Comparison of ENCODE assay signal across 1 cellular context in the genomic region with DNA sequence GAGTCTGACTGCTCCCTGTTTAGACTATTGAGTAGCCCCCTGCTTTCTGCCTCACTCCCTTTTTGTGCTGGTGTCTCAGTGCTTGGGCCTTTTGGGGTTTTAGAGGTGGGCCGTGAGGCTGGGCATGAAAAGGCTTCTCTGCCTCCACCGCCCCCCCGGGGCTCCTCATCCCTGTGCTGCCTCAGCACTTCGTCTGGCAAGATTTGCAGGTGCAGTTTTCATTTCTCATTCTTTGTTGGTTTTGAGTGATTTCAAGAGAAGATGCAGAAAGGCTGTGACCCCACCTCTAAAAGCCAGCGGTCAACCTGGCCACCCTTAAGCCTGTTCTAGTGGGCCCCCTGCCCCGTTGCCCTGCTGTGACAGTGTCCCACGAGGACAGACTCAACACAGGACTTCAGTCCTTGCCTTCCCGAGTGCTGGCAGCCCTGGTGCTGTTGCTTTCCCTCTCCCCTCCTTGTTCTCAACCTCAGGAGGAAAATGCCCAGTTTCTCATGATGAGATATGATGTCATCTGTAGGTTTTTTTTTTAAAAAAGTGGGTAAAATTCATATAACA.
TF ChIP-seq lines count a peak whose summit lies in the region.

No MANE protein-coding gene starts in this region.

TF ChIP-seq in WTC11, 78 proteins besides CTCF, POLR2A, EP300 and RAD21:
- TF ChIP-seq, protein P1, sequence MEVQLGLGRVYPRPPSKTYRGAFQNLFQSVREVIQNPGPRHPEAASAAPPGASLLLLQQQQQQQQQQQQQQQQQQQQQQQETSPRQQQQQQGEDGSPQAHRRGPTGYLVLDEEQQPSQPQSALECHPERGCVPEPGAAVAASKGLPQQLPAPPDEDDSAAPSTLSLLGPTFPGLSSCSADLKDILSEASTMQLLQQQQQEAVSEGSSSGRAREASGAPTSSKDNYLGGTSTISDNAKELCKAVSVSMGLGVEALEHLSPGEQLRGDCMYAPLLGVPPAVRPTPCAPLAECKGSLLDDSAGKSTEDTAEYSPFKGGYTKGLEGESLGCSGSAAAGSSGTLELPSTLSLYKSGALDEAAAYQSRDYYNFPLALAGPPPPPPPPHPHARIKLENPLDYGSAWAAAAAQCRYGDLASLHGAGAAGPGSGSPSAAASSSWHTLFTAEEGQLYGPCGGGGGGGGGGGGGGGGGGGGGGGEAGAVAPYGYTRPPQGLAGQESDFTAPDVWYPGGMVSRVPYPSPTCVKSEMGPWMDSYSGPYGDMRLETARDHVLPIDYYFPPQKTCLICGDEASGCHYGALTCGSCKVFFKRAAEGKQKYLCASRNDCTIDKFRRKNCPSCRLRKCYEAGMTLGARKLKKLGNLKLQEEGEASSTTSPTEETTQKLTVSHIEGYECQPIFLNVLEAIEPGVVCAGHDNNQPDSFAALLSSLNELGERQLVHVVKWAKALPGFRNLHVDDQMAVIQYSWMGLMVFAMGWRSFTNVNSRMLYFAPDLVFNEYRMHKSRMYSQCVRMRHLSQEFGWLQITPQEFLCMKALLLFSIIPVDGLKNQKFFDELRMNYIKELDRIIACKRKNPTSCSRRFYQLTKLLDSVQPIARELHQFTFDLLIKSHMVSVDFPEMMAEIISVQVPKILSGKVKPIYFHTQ (CRISPR knock-in tag; IDR thresholded peaks at IDR 0.05) = no peak
- TF ChIP-seq, protein P2, sequence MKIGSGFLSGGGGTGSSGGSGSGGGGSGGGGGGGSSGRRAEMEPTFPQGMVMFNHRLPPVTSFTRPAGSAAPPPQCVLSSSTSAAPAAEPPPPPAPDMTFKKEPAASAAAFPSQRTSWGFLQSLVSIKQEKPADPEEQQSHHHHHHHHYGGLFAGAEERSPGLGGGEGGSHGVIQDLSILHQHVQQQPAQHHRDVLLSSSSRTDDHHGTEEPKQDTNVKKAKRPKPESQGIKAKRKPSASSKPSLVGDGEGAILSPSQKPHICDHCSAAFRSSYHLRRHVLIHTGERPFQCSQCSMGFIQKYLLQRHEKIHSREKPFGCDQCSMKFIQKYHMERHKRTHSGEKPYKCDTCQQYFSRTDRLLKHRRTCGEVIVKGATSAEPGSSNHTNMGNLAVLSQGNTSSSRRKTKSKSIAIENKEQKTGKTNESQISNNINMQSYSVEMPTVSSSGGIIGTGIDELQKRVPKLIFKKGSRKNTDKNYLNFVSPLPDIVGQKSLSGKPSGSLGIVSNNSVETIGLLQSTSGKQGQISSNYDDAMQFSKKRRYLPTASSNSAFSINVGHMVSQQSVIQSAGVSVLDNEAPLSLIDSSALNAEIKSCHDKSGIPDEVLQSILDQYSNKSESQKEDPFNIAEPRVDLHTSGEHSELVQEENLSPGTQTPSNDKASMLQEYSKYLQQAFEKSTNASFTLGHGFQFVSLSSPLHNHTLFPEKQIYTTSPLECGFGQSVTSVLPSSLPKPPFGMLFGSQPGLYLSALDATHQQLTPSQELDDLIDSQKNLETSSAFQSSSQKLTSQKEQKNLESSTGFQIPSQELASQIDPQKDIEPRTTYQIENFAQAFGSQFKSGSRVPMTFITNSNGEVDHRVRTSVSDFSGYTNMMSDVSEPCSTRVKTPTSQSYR (CRISPR knock-in tag; IDR thresholded peaks at IDR 0.05) = no peak
- TF ChIP-seq ATF1 (CRISPR knock-in tag; IDR thresholded peaks at IDR 0.05) (no peak), ZNF121 (CRISPR knock-in tag; IDR thresholded peaks at IDR 0.05) (no peak), ZNF219 (CRISPR knock-in tag; IDR thresholded peaks at IDR 0.05; ENCODE audit: borderline replicate concordance) (no peak), TEAD1 (CRISPR knock-in tag; IDR thresholded peaks at IDR 0.05) (no peak), ETV6 (CRISPR knock-in tag; IDR thresholded peaks at IDR 0.05) (no peak), GTF2I (CRISPR knock-in tag; conservative IDR thresholded peaks at IDR 0.05) (no peak), ZNF317 (CRISPR knock-in tag; IDR thresholded peaks at IDR 0.05; ENCODE audit: borderline replicate concordance, low read depth) (no peak), FOXK1 (CRISPR knock-in tag; IDR thresholded peaks at IDR 0.05) (no peak), CBFB (CRISPR knock-in tag; IDR thresholded peaks at IDR 0.05; ENCODE audit: low read depth) (no peak), ZNF416 (CRISPR knock-in tag; IDR thresholded peaks at IDR 0.05) (no peak), ZNF396 (CRISPR knock-in tag; IDR thresholded peaks at IDR 0.05; ENCODE audit: borderline replicate concordance) (no peak)
- TF ChIP-seq, protein P3, sequence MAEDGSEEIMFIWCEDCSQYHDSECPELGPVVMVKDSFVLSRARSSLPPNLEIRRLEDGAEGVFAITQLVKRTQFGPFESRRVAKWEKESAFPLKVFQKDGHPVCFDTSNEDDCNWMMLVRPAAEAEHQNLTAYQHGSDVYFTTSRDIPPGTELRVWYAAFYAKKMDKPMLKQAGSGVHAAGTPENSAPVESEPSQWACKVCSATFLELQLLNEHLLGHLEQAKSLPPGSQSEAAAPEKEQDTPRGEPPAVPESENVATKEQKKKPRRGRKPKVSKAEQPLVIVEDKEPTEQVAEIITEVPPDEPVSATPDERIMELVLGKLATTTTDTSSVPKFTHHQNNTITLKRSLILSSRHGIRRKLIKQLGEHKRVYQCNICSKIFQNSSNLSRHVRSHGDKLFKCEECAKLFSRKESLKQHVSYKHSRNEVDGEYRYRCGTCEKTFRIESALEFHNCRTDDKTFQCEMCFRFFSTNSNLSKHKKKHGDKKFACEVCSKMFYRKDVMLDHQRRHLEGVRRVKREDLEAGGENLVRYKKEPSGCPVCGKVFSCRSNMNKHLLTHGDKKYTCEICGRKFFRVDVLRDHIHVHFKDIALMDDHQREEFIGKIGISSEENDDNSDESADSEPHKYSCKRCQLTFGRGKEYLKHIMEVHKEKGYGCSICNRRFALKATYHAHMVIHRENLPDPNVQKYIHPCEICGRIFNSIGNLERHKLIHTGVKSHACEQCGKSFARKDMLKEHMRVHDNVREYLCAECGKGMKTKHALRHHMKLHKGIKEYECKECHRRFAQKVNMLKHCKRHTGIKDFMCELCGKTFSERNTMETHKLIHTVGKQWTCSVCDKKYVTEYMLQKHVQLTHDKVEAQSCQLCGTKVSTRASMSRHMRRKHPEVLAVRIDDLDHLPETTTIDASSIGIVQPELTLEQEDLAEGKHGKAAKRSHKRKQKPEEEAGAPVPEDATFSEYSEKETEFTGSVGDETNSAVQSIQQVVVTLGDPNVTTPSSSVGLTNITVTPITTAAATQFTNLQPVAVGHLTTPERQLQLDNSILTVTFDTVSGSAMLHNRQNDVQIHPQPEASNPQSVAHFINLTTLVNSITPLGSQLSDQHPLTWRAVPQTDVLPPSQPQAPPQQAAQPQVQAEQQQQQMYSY (CRISPR knock-in tag; IDR thresholded peaks at IDR 0.05) = no peak
- TF ChIP-seq, protein P4, sequence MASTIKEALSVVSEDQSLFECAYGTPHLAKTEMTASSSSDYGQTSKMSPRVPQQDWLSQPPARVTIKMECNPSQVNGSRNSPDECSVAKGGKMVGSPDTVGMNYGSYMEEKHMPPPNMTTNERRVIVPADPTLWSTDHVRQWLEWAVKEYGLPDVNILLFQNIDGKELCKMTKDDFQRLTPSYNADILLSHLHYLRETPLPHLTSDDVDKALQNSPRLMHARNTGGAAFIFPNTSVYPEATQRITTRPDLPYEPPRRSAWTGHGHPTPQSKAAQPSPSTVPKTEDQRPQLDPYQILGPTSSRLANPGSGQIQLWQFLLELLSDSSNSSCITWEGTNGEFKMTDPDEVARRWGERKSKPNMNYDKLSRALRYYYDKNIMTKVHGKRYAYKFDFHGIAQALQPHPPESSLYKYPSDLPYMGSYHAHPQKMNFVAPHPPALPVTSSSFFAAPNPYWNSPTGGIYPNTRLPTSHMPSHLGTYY (CRISPR knock-in tag; IDR thresholded peaks at IDR 0.05) = no peak
- TF ChIP-seq, protein P5, sequence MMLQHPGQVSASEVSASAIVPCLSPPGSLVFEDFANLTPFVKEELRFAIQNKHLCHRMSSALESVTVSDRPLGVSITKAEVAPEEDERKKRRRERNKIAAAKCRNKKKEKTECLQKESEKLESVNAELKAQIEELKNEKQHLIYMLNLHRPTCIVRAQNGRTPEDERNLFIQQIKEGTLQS (CRISPR knock-in tag; conservative IDR thresholded peaks at IDR 0.05) = no peak
- TF ChIP-seq, protein P6, sequence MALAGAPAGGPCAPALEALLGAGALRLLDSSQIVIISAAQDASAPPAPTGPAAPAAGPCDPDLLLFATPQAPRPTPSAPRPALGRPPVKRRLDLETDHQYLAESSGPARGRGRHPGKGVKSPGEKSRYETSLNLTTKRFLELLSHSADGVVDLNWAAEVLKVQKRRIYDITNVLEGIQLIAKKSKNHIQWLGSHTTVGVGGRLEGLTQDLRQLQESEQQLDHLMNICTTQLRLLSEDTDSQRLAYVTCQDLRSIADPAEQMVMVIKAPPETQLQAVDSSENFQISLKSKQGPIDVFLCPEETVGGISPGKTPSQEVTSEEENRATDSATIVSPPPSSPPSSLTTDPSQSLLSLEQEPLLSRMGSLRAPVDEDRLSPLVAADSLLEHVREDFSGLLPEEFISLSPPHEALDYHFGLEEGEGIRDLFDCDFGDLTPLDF (CRISPR knock-in tag; IDR thresholded peaks at IDR 0.05) = no peak
- TF ChIP-seq, protein P7, sequence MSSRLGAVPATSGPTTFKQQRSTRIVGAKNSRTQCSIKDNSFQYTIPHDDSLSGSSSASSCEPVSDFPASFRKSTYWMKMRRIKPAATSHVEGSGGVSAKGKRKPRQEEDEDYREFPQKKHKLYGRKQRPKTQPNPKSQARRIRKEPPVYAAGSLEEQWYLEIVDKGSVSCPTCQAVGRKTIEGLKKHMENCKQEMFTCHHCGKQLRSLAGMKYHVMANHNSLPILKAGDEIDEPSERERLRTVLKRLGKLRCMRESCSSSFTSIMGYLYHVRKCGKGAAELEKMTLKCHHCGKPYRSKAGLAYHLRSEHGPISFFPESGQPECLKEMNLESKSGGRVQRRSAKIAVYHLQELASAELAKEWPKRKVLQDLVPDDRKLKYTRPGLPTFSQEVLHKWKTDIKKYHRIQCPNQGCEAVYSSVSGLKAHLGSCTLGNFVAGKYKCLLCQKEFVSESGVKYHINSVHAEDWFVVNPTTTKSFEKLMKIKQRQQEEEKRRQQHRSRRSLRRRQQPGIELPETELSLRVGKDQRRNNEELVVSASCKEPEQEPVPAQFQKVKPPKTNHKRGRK (CRISPR knock-in tag; IDR thresholded peaks at IDR 0.05; ENCODE audit: borderline replicate concordance) = no peak
- TF ChIP-seq, protein P8, sequence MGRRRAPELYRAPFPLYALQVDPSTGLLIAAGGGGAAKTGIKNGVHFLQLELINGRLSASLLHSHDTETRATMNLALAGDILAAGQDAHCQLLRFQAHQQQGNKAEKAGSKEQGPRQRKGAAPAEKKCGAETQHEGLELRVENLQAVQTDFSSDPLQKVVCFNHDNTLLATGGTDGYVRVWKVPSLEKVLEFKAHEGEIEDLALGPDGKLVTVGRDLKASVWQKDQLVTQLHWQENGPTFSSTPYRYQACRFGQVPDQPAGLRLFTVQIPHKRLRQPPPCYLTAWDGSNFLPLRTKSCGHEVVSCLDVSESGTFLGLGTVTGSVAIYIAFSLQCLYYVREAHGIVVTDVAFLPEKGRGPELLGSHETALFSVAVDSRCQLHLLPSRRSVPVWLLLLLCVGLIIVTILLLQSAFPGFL (CRISPR knock-in tag; IDR thresholded peaks at IDR 0.05; ENCODE audit: borderline replicate concordance) = no peak
- TF ChIP-seq, protein P9, sequence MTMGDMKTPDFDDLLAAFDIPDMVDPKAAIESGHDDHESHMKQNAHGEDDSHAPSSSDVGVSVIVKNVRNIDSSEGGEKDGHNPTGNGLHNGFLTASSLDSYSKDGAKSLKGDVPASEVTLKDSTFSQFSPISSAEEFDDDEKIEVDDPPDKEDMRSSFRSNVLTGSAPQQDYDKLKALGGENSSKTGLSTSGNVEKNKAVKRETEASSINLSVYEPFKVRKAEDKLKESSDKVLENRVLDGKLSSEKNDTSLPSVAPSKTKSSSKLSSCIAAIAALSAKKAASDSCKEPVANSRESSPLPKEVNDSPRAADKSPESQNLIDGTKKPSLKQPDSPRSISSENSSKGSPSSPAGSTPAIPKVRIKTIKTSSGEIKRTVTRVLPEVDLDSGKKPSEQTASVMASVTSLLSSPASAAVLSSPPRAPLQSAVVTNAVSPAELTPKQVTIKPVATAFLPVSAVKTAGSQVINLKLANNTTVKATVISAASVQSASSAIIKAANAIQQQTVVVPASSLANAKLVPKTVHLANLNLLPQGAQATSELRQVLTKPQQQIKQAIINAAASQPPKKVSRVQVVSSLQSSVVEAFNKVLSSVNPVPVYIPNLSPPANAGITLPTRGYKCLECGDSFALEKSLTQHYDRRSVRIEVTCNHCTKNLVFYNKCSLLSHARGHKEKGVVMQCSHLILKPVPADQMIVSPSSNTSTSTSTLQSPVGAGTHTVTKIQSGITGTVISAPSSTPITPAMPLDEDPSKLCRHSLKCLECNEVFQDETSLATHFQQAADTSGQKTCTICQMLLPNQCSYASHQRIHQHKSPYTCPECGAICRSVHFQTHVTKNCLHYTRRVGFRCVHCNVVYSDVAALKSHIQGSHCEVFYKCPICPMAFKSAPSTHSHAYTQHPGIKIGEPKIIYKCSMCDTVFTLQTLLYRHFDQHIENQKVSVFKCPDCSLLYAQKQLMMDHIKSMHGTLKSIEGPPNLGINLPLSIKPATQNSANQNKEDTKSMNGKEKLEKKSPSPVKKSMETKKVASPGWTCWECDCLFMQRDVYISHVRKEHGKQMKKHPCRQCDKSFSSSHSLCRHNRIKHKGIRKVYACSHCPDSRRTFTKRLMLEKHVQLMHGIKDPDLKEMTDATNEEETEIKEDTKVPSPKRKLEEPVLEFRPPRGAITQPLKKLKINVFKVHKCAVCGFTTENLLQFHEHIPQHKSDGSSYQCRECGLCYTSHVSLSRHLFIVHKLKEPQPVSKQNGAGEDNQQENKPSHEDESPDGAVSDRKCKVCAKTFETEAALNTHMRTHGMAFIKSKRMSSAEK (CRISPR knock-in tag; IDR thresholded peaks at IDR 0.05; ENCODE audit: borderline replicate concordance) = no peak
